ENCODE assay signal across 12 cellular contexts in genomic region chr5:141889282-141889871, GRCh38. TPM values are rescaled to one million over a fixed set of nuclear protein-coding genes. Genes with fewer than 3 reads are reported as not detected.
DNase-seq lines count a peak whose midpoint lies in the region; ATAC-seq and TF ChIP-seq lines count a peak whose summit lies in the region.
"Had no signal": no experiment of that assay in that cellular context is flagged by ENCODE, and none has a peak within 500 bp of the region (broad histone marks: within the 10 kb centered on the region; RNA-seq: fewer than 3 reads in every experiment).

No MANE protein-coding gene starts in this region.

- H3K4me3 ChIP-seq in BJ (ENCODE audit: low read depth, low read length) (no peak overlapping the region), HCT116 (replicated peaks in 1 of 2; ENCODE audit: low read depth in 1 of 2, low read length in 2 of 2) (no peak overlapping the region), WERI-Rb-1 (ENCODE audit: low read depth, low read length) (no peak overlapping the region), kidney epithelial cell (ENCODE audit: low read depth, low read length) (no peak overlapping the region)
- H3K4me3 ChIP-seq: prostate gland had no signal

- no peaks in the 10 kb centered on the region for H3K9me3 ChIP-seq in HCT116 (ENCODE audit: control insufficient read depth in 1 of 2, insufficient read depth in 1 of 2, low read depth in 1 of 2, low read length in 2 of 2)
- H3K9me3 ChIP-seq in WERI-Rb-1 (ENCODE audit: severe bottlenecking) = no peaks in the 10 kb centered on the region
- H3K9me3 ChIP-seq: prostate gland had no signal

- RAD21 ChIA-PET in HCT116 (lab: Charles Lee; ENCODE audit: low non-redundant PET in 1 of 2, low total read pairs in 2 of 2, uncharacterized antibody in 2 of 2, unreplicated experiment in 2 of 2) = interaction anchor here (0.6 to 1.9 kb wide), 3 partner anchors 71 to 197 kb away, joined by 3 to 6 read pairs (median 4); no protein-coding TSS in a partner anchor

- H3K27me3 ChIP-seq in BJ (ENCODE audit: control insufficient read depth, insufficient read depth, low read length) (no peaks in the 10 kb centered on the region), HCT116 (ENCODE audit: insufficient read depth, low read length) (no peaks in the 10 kb centered on the region), WERI-Rb-1 (ENCODE audit: insufficient read depth, low read depth, severe bottlenecking) (no peaks in the 10 kb centered on the region), kidney epithelial cell (ENCODE audit: control insufficient read depth, insufficient read depth, low read length) (no peaks in the 10 kb centered on the region)

- TF ChIP-seq POLR2A in HCT116 (IDR thresholded peaks at IDR 0.05; ENCODE audit: borderline replicate concordance, extremely low read depth, insufficient read depth, insufficient read length) = no peak

- POLR2A ChIA-PET in BJ (lab: Charles Lee) = no interaction called here
- POLR2A ChIA-PET in HCT116 (lab: Charles Lee) = interaction anchor here (0.8 kb wide), 1 partner anchor 71 kb away, joined by 3 read pairs; no protein-coding TSS in a partner anchor

- H3K79me2 ChIP-seq in HCT116 (ENCODE audit: insufficient read depth, low read length) = no peaks in the 10 kb centered on the region

- no peaks in the 10 kb centered on the region for H3K9me2 ChIP-seq in HCT116 (ENCODE audit: insufficient read depth)

- no peaks in the 10 kb centered on the region for H3K36me3 ChIP-seq in BJ (ENCODE audit: control insufficient read depth, insufficient read depth, low read length)
- H3K36me3 ChIP-seq in HCT116 (ENCODE audit: control insufficient read depth in 1 of 2, insufficient read depth in 2 of 2, low read length in 2 of 2) = no peaks in the 10 kb centered on the region
- H3K36me3 ChIP-seq in WERI-Rb-1 = no peaks in the 10 kb centered on the region
- no peaks in the 10 kb centered on the region for H3K36me3 ChIP-seq in kidney epithelial cell (ENCODE audit: control insufficient read depth, insufficient read depth, low read length)
- H3K36me3 ChIP-seq: prostate gland had no signal

- H3K4me1 ChIP-seq in HCT116 (ENCODE audit: control insufficient read depth in 1 of 2, insufficient read depth in 2 of 2, low read length in 2 of 2) = no peaks in the 10 kb centered on the region
- H3K4me1 ChIP-seq: prostate gland had no signal

- H2AFZ ChIP-seq in HCT116 (ENCODE audit: low read depth, low read length, poor library complexity, severe bottlenecking) = peak overlapping the region; percentile 89

- no peak overlapping the region for H3K27ac ChIP-seq in HCT116 (ENCODE audit: low read depth, low read length)
- no peak overlapping the region for H3K27ac ChIP-seq in WERI-Rb-1
- H3K27ac ChIP-seq: prostate gland had no signal

- H3K4me2 ChIP-seq in HCT116 (ENCODE audit: low read length) = no peak overlapping the region

- TF ChIP-seq RAD21 in HCT116 (IDR thresholded peaks at IDR 0.05; ENCODE audit: low read depth) = peak; percentile 69

- no peaks in the 10 kb centered on the region for H4K20me1 ChIP-seq in HCT116 (ENCODE audit: insufficient read depth)

- BruUV-seq in HCT116 (replicated peaks; lab: Mats Ljungman, UMichigan) = no TSS peak

- DNase-seq in BJ (ENCODE audit: low read depth) = no peak
- no peak for DNase-seq in HCT116 (ENCODE audit: low read depth, low spot score)
- no peak for DNase-seq in WERI-Rb-1
- no peak for DNase-seq in kidney epithelial cell (ENCODE audit: low read depth)
- no peak for DNase-seq in activated CD4-positive, alpha-beta T cell treated with anti-CD3 and anti-CD28 coated beads, Interleukin-2, amount 50 U/mL, for 4 hours
- DNase-seq in DMS79 treated with DMSO at 0.1 percent for 48 hours (lab: John Stamatoyannopoulos, UW) = no peak
- DNase-seq: activated CD4-positive, alpha-beta T cell treated with anti-CD3 and anti-CD28 coated beads, Interleukin-2, amount 10 ng/mL, durations not matched to agents 24 days and 14 days; caudate nucleus; NCI-H774 had no signal

- no peak overlapping the region for H3K9ac ChIP-seq in HCT116 (ENCODE audit: low read length)

- ATAC-seq in HCT116 = peak; percentile 76
- ATAC-seq in GM18520 (IDR thresholded peaks at IDR 0.05; ENCODE audit: unreplicated experiment) = no peak
- no peak for ATAC-seq in HG03378 (IDR thresholded peaks at IDR 0.05; ENCODE audit: unreplicated experiment)

- CTCF ChIA-PET in BJ (lab: Yijun Ruan, JAX) = interaction anchor here (0.6 to 5.9 kb wide), 8 partner anchors 10 to 197 kb away, joined by 3 to 70 read pairs (median 6); partner anchors contain the start of genes PCDH1 and RNF14
- CTCF ChIA-PET in HCT116 (lab: Charles Lee) = interaction anchor here (0.7 to 2.9 kb wide), 8 partner anchors 9 to 943 kb away, joined by 3 to 34 read pairs (median 6); partner anchors contain the start of gene PCDH1

- intact Hi-C loops in HCT116 (cut with micrococcal nuclease) = loop anchor here (1.0 to 5.0 kb wide), 2 partner anchors 71 to 253 kb away; no protein-coding TSS in a partner anchor

- peak; percentile 61 for TF ChIP-seq CTCF in BJ (IDR thresholded peaks at IDR 0.05; ENCODE audit: insufficient read depth, low read depth, low read length)
- TF ChIP-seq CTCF in HCT116 (IDR thresholded peaks at IDR 0.05 in 2 of 3, conservative IDR thresholded peaks at IDR 0.05 in 1 of 3; ENCODE audit: borderline replicate concordance in 1 of 3, insufficient read depth in 1 of 3, low read depth in 2 of 3, low read length in 2 of 3) = peak; percentile 37 to 70 (median 55); a peak in 4 of 6 replicates
- TF ChIP-seq CTCF in WERI-Rb-1 (IDR thresholded peaks at IDR 0.05; ENCODE audit: low read depth, low read length) = peak; percentile 48
- peak; percentile 39 for TF ChIP-seq CTCF in kidney epithelial cell (IDR thresholded peaks at IDR 0.05; ENCODE audit: insufficient read depth, low read length, poor library complexity, severe bottlenecking)

TF ChIP-seq in HCT116, 20 proteins besides CTCF, POLR2A, EP300 and RAD21 (continues in another document):
- TF ChIP-seq ATF3 (IDR thresholded peaks at IDR 0.05) (no peak), FOSL1 (IDR thresholded peaks at IDR 0.05; ENCODE audit: low read depth) (no peak), CBX3 (IDR thresholded peaks at IDR 0.05; ENCODE audit: low read depth) (no peak), ZNF274 (IDR thresholded peaks at IDR 0.05; ENCODE audit: low read depth, low read length) (no peak), YY1 (IDR thresholded peaks at IDR 0.05; ENCODE audit: extremely low read depth, insufficient replicate concordance, low read depth, low read length) (no peak), TCF7L2 (IDR thresholded peaks at IDR 0.05; ENCODE audit: borderline replicate concordance, extremely low read depth, insufficient read depth, insufficient read length) (no peak), EZH2phosphoT487 (IDR thresholded peaks at IDR 0.05; ENCODE audit: borderline replicate concordance) (no peak), EGR1 (IDR thresholded peaks at IDR 0.05; ENCODE audit: low read depth) (no peak), SP1 (IDR thresholded peaks at IDR 0.05; ENCODE audit: low read depth) (no peak), JUND (IDR thresholded peaks at IDR 0.05) (no peak), MAX (IDR thresholded peaks at IDR 0.05) (no peak), ZBTB33 (IDR thresholded peaks at IDR 0.05; ENCODE audit: extremely low read depth, insufficient replicate concordance, low read length) (no peak), EZH2 (IDR thresholded peaks at IDR 0.05) (no peak)

RNA-seq across cellular contexts. Expression of gene PCDH1, which starts 11.2 kb away (rescaled TPM):
- polyA plus RNA-seq in BJ (2011; rRNA removed) = 0.91 and 2.1 TPM in 2 replicates
- polyA minus RNA-seq in BJ (2011; rRNA and poly(A)+ RNA removed) = 3.3 and 3.4 TPM in 2 replicates
- total RNA-seq in HCT116 (2021; ENCODE audit: unreplicated experiment) = 24.2 TPM
- 41.1 and 48.5 TPM in 2 replicates for polyA plus RNA-seq in HCT116 (2012)
- 42.4 and 45.5 TPM in 2 replicates for total RNA-seq in kidney epithelial cell
- total RNA-seq: activated CD4-positive, alpha-beta T cell treated with anti-CD3 and anti-CD28 coated beads, Interleukin-2, amount 10 ng/mL, durations not matched to agents 24 days and 14 days had no signal

RNA-seq across cellular contexts. Expression of gene DELE1, which starts 34.3 kb away (rescaled TPM):
- polyA plus RNA-seq in BJ (2011; rRNA removed) = 65.4 and 110 TPM in 2 replicates
- 53.6 and 89.9 TPM in 2 replicates for polyA minus RNA-seq in BJ (2011; rRNA and poly(A)+ RNA removed)
- total RNA-seq in HCT116 (2021; ENCODE audit: unreplicated experiment) = 74.1 TPM
- 57.7 and 59.0 TPM in 2 replicates for polyA plus RNA-seq in HCT116 (2012)
- total RNA-seq in kidney epithelial cell = 62.3 and 74.1 TPM in 2 replicates
